19 cellular contexts compared by ENCODE assay signal in genomic region chr11:11268119-11268518, GRCh38.
"Had no signal": no experiment of that assay in that cellular context is flagged by ENCODE, and none has a peak within 500 bp of the region (broad histone marks: within the 10 kb centered on the region; RNA-seq: fewer than 3 reads in every experiment).

No MANE protein-coding gene starts in this region.

- H3K9me3 Mint-ChIP-seq: effector memory CD8-positive, alpha-beta T cell; endodermal cell; immature natural killer cell; mesothelial cell of epicardium had no signal

- H3K4me1 ChIP-seq: left lung, lower lobe of right lung had no signal

- H3K4me3 Mint-ChIP-seq: effector memory CD8-positive, alpha-beta T cell; endodermal cell; immature natural killer cell; mesothelial cell of epicardium; naive B cell had no signal

- H3K27me3 ChIP-seq: esophagus muscularis mucosa, foreskin keratinocyte, gastroesophageal sphincter, heart left ventricle, hepatocyte, left lung had no signal

- H3K36me3 Mint-ChIP-seq: immature natural killer cell, mesothelial cell of epicardium, naive B cell had no signal

- H3K4me3 ChIP-seq: coronary artery, esophagus muscularis mucosa, gastroesophageal sphincter, heart left ventricle, hepatocyte, left lung, lower lobe of right lung, mucosa of descending colon had no signal

- H3K9me3 ChIP-seq: esophagus muscularis mucosa, gastroesophageal sphincter, heart left ventricle, left lung, lower lobe of right lung, mucosa of descending colon had no signal

- DNase-seq: effector CD8-positive, alpha-beta T cell; effector memory CD8-positive, alpha-beta T cell; heart left ventricle; hypothalamus; immature natural killer cell; left cardiac atrium; left lung; left ventricle myocardium superior; lower lobe of right lung; mesenchymal stem cell; mucosa of descending colon; naive B cell had no signal

- H3K27ac Mint-ChIP-seq: effector memory CD8-positive, alpha-beta T cell; endodermal cell; immature natural killer cell; mesothelial cell of epicardium; naive B cell had no signal

- ATAC-seq: effector memory CD8-positive, alpha-beta T cell; gastroesophageal sphincter; heart left ventricle; left cardiac atrium; left lung; left ventricle myocardium superior; lower lobe of right lung; mucosa of descending colon had no signal

- H3K27ac ChIP-seq: coronary artery, esophagus muscularis mucosa, foreskin keratinocyte, gastroesophageal sphincter, heart left ventricle, hepatocyte, left lung, lower lobe of right lung had no signal

- H3K4me1 Mint-ChIP-seq: immature natural killer cell, naive B cell had no signal
